ENCODE assay signal across 8 cellular contexts in the genomic region with DNA sequence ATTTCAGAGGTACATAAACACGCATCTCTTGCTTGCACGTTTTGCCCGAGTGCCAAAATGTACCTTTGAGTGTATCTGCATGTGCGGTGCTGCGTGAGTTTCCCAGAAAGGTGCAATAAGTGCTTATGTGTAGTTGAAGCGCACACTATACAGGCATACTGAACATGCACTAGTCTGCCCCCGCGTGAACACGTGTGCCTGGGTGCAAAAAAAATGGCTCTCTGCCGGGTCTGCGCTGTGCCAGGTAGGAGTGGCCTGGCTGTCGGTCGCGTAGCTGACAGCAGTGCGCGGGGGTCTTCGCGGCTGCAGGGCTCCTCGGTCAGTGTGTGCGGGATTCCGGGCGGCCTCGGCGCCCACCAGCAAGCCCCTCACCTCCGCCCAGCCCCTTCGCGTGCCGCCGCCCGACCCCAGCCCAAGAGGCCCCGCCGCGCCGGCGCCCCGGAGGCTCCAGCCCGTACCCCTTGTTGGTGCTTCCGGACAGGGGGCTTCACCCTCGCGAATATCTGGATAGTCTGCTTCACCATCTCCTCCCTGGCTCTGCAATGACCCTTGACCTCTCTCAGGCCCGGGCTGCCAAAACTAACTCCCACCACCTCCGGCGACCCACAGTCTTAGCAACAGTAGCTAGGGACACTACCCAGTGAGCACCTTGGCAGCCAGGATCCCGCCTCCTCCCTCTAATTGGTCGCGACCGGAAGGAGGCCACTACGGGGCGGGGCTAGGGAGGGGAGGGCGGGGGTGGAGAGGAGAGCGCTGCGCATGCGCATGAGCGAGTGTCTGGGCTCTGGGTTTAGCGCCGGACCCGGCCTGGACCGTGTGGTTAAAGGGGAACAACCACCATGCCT. TPM values are rescaled to one million over a fixed set of nuclear protein-coding genes. Genes with fewer than 3 reads are reported as not detected.
DNase-seq lines count a peak whose midpoint lies in the region; ATAC-seq and TF ChIP-seq lines count a peak whose summit lies in the region.

A gene with protein sequence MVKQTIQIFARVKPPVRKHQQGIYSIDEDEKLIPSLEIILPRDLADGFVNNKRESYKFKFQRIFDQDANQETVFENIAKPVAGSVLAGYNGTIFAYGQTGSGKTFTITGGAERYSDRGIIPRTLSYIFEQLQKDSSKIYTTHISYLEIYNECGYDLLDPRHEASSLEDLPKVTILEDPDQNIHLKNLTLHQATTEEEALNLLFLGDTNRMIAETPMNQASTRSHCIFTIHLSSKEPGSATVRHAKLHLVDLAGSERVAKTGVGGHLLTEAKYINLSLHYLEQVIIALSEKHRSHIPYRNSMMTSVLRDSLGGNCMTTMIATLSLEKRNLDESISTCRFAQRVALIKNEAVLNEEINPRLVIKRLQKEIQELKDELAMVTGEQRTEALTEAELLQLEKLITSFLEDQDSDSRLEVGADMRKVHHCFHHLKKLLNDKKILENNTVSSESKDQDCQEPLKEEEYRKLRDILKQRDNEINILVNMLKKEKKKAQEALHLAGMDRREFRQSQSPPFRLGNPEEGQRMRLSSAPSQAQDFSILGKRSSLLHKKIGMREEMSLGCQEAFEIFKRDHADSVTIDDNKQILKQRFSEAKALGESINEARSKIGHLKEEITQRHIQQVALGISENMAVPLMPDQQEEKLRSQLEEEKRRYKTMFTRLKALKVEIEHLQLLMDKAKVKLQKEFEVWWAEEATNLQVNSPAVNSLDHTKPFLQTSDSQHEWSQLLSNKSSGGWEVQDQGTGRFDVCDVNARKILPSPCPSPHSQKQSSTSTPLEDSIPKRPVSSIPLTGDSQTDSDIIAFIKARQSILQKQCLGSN (minus strand): TSS at position 622 of the 845 bp plus-strand sequence. CDS start 98 bp downstream, at position 524.

- H3K27ac ChIP-seq in RWPE2 (ENCODE audit: poor library complexity, severe bottlenecking) (no peak within 1 kb of the TSS), neutrophil (no peak within 1 kb of the TSS)

- TF ChIP-seq CTCF in RWPE2 (IDR thresholded peaks at IDR 0.05; ENCODE audit: poor library complexity, severe bottlenecking) (no peak), neutrophil (IDR thresholded peaks at IDR 0.05) (no peak)

- peak; percentile 97 for DNase-seq in DMS 273 (lab: John Stamatoyannopoulos, UW; ENCODE audit: unreplicated experiment)
- peak; percentile 86 for DNase-seq in Jurkat, Clone E6-1 (ENCODE audit: low read depth, low spot score)
- DNase-seq in RWPE2 (ENCODE audit: low spot score): peak; percentile 88
- peak; percentile 86 for DNase-seq in activated naive CD4-positive, alpha-beta T cell treated with anti-CD3 and anti-CD28 coated beads, Interleukin-2, amount 50 U/mL, for 16 hours
- DNase-seq in germinal center (ENCODE audit: low spot score): peak; percentile 95
- peak; percentile 82 for DNase-seq in stromal cell of bone marrow (ENCODE audit: low read depth)

- peak within 1 kb of the TSS; percentile 78 for H3K4me3 ChIP-seq in Jurkat, Clone E6-1 (ENCODE audit: low read length)
- H3K4me3 ChIP-seq in RWPE2 (ENCODE audit: severe bottlenecking): peak within 1 kb of the TSS; percentile 47
- H3K4me3 ChIP-seq in neutrophil (ENCODE audit: low read depth in 1 of 2, low read length in 1 of 2): peak within 1 kb of the TSS; percentile 44 to 63

- H3K4me1 ChIP-seq in RWPE2 (ENCODE audit: insufficient read depth, poor library complexity, severe bottlenecking): no peaks in the 10 kb centered on the region
- peaks cover 6 to 11% of the 10 kb centered on the region in 2 experiments for H3K4me1 ChIP-seq in neutrophil (ENCODE audit: control insufficient read depth in 1 of 2, insufficient read depth in 1 of 2, low read depth in 1 of 2, low read length in 1 of 2)

- ATAC-seq in GM21576 (IDR thresholded peaks at IDR 0.05; ENCODE audit: unreplicated experiment): peak; percentile 99
- peak; percentile 99 for ATAC-seq in RWPE2 (ENCODE audit: low read depth)

- H3K36me3 ChIP-seq in RWPE2 (ENCODE audit: low read depth) (no peaks in the 10 kb centered on the region), neutrophil (no peaks in the 10 kb centered on the region)

- H3K9me3 ChIP-seq in RWPE2 (ENCODE audit: severe bottlenecking) (no peaks in the 10 kb centered on the region), neutrophil (no peaks in the 10 kb centered on the region)

- H3K27me3 ChIP-seq in RWPE2 (ENCODE audit: insufficient read depth, poor library complexity, severe bottlenecking) (peaks cover 2% of the 10 kb centered on the region), neutrophil (peaks cover 52% of the 10 kb centered on the region)

RNA-seq across cellular contexts. Expression of the gene that starts here (rescaled TPM):
- polyA plus RNA-seq in Jurkat, Clone E6-1 (2012; ENCODE audit: insufficient read depth, insufficient read length): 1.8 TPM
